ENCODE assay signal across 11 cellular contexts in genomic region chr10:7243873-7244272, GRCh38.
A peak's percentile ranks its signal among the peaks of the same experiment; 100 is the strongest.
DNase-seq lines count a peak whose midpoint lies in the region; ATAC-seq lines count a peak whose summit lies in the region.
"Had no signal": no experiment of that assay in that cellular context is flagged by ENCODE, and none has a peak within 500 bp of the region (broad histone marks: within the 10 kb centered on the region; RNA-seq: fewer than 3 reads in every experiment).

No MANE protein-coding gene starts in this region.

- peak overlapping the region; percentile 61 for H3K27ac Mint-ChIP-seq in central memory CD8-positive, alpha-beta T cell (ENCODE audit: low read depth)

- peaks cover 53% of the 10 kb centered on the region for H3K4me1 Mint-ChIP-seq in central memory CD8-positive, alpha-beta T cell

- peaks cover 35% of the 10 kb centered on the region for H3K36me3 Mint-ChIP-seq in central memory CD8-positive, alpha-beta T cell (ENCODE audit: insufficient read depth)

- ATAC-seq in GM18517 (IDR thresholded peaks at IDR 0.05; ENCODE audit: unreplicated experiment) (peak; percentile 79), GM21381 (IDR thresholded peaks at IDR 0.05; ENCODE audit: unreplicated experiment) (peak; percentile 82), HG03342 (IDR thresholded peaks at IDR 0.05; ENCODE audit: unreplicated experiment) (peak; percentile 87)
- peak; percentile 57 for ATAC-seq in central memory CD8-positive, alpha-beta T cell (replicated peaks; ENCODE audit: extremely low read depth, poor library complexity, severe bottlenecking)
- ATAC-seq: left cardiac atrium had no signal

- DNase-seq in central memory CD8-positive, alpha-beta T cell (ENCODE audit: low spot score in 2 of 2) = no peak
- no peak for DNase-seq in occipital lobe (lab: John Stamatoyannopoulos, UW)
- no peak for DNase-seq in DMS53 (lab: John Stamatoyannopoulos, UW)
- no peak for DNase-seq in DMS79 (lab: John Stamatoyannopoulos, UW)
- DNase-seq in G401 (ENCODE audit: low spot score) = no peak
- DNase-seq: left cardiac atrium; NCI-H1105 treated with DMSO at 0.1 percent for 48 hours; stimulated activated CD4-positive, alpha-beta T cell treated with anti-CD3 and anti-CD28 coated beads, Interleukin-15, amount 100 ng/mL, for 24 hours had no signal

- H3K4me3 Mint-ChIP-seq in central memory CD8-positive, alpha-beta T cell = no peak overlapping the region

- no peaks in the 10 kb centered on the region for H3K27me3 Mint-ChIP-seq in central memory CD8-positive, alpha-beta T cell

- H3K9me3 Mint-ChIP-seq in central memory CD8-positive, alpha-beta T cell = no peaks in the 10 kb centered on the region

- in situ Hi-C loops in G401 (cut with HindIII; ENCODE audit: low sequenced_read_pairs) = no loop called here
